2 cellular contexts compared by ENCODE assay signal in genomic region chr9:34085581-34086500, GRCh38.
TF ChIP-seq lines count a peak whose summit lies in the region.

No MANE protein-coding gene starts in this region.

TF ChIP-seq in GM23338, 12 proteins besides CTCF, POLR2A, EP300 and RAD21:
- TF ChIP-seq ZNF462 (CRISPR knock-in tag; IDR thresholded peaks at IDR 0.05), result no peak
- TF ChIP-seq EZH2phosphoT487 (IDR thresholded peaks at IDR 0.05; ENCODE audit: unreplicated experiment), result no peak
- TF ChIP-seq JUNB (IDR thresholded peaks at IDR 0.05; ENCODE audit: unreplicated experiment), result no peak
- TF ChIP-seq EZH2 (IDR thresholded peaks at IDR 0.05; ENCODE audit: low read depth, unreplicated experiment), result no peak
- no peak for TF ChIP-seq REST (IDR thresholded peaks at IDR 0.05; ENCODE audit: unreplicated experiment)

TF ChIP-seq in SK-N-SH treated with all-trans-retinoic acid at 6 μM for 48 hours, 23 proteins besides CTCF, POLR2A, EP300 and RAD21:
- TF ChIP-seq BACH2 (CRISPR knock-in tag; IDR thresholded peaks at IDR 0.05; ENCODE audit: borderline replicate concordance), result no peak
- no peak for TF ChIP-seq ZC3H10 (CRISPR knock-in tag; IDR thresholded peaks at IDR 0.05)
- no peak for TF ChIP-seq TSHZ2 (CRISPR knock-in tag; IDR thresholded peaks at IDR 0.05)
- TF ChIP-seq ISL1 (CRISPR knock-in tag; IDR thresholded peaks at IDR 0.05), result no peak
- TF ChIP-seq SNAI2 (CRISPR knock-in tag; IDR thresholded peaks at IDR 0.05), result no peak
- TF ChIP-seq ZNF8 (CRISPR knock-in tag; IDR thresholded peaks at IDR 0.05), result no peak
- no peak for TF ChIP-seq POU6F1 (CRISPR knock-in tag; IDR thresholded peaks at IDR 0.05; ENCODE audit: borderline replicate concordance, low read depth)
- no peak for TF ChIP-seq ZNF565 (CRISPR knock-in tag; conservative IDR thresholded peaks at IDR 0.05; ENCODE audit: low read depth)
